In genomic region chr3:85360742-85361387, GRCh38 we compare ENCODE assay signal across 8 cellular contexts.
DNase-seq lines count a peak whose midpoint lies in the region; ATAC-seq and TF ChIP-seq lines count a peak whose summit lies in the region.

No MANE protein-coding gene starts in this region.

- peak; percentile 60 to 63 for DNase-seq in Caco-2
- peak; percentile 69 to 83 for DNase-seq in SHP77 (lab: John Stamatoyannopoulos, UW)
- peak; percentile 0 for DNase-seq in fibroblast of villous mesenchyme (ENCODE audit: low read depth)
- peak; percentile 35 for DNase-seq in progenitor cell of endocrine pancreas (ENCODE audit: low spot score, unreplicated experiment)
- no peak for DNase-seq in AG08395 (ENCODE audit: low spot score)
- no peak for DNase-seq in effector CD4-positive, alpha-beta T cell

- H3K4me3 ChIP-seq in Caco-2 (ENCODE audit: low read depth, low read length) = no peak overlapping the region
- no peak overlapping the region for H3K4me3 ChIP-seq in fibroblast of villous mesenchyme (ENCODE audit: low read depth, low read length)

- ATAC-seq in GM19468 (IDR thresholded peaks at IDR 0.05; ENCODE audit: extremely low read depth, unreplicated experiment) = peak; percentile 39

- H3K4me1 ChIP-seq in Caco-2 = no peaks in the 10 kb centered on the region

- intact Hi-C loops in Caco-2 (cut with micrococcal nuclease; ENCODE audit: unreplicated experiment) = loop anchor here (1.0 kb wide), 1 partner anchor 57 kb away; no protein-coding TSS in a partner anchor

- POLR2A ChIA-PET in Caco-2 (lab: Charles Lee) = no interaction called here

- TF ChIP-seq CTCF in Caco-2 (IDR thresholded peaks at IDR 0.05; ENCODE audit: insufficient read depth in 1 of 2, low read depth in 1 of 2, low read length in 1 of 2, severe bottlenecking in 1 of 2, unreplicated experiment in 1 of 2) (peak; percentile 54 to 69), LNCAP (IDR thresholded peaks at IDR 0.05) (peak; percentile 90), fibroblast of villous mesenchyme (IDR thresholded peaks at IDR 0.05; ENCODE audit: insufficient read depth, low read depth, low read length) (no peak), progenitor cell of endocrine pancreas (IDR thresholded peaks at IDR 0.05; ENCODE audit: unreplicated experiment) (peak; percentile 80)

- no TSS peak for BruUV-seq in Caco-2 (replicated peaks; lab: Mats Ljungman, UMichigan)

- H3K4me1 Mint-ChIP-seq in Caco-2 (ENCODE audit: low read depth, unreplicated experiment) (no peaks in the 10 kb centered on the region), progenitor cell of endocrine pancreas (ENCODE audit: low read depth) (no peaks in the 10 kb centered on the region)

- no peaks in the 10 kb centered on the region for H3K36me3 ChIP-seq in Caco-2 (ENCODE audit: control insufficient read depth, insufficient read depth, low read length)

- no peaks in the 10 kb centered on the region for H3K27me3 Mint-ChIP-seq in Caco-2 (ENCODE audit: insufficient read depth, unreplicated experiment)
- no peaks in the 10 kb centered on the region for H3K27me3 Mint-ChIP-seq in progenitor cell of endocrine pancreas

- no peaks in the 10 kb centered on the region for H3K36me3 Mint-ChIP-seq in Caco-2 (ENCODE audit: insufficient read depth, unreplicated experiment)
- H3K36me3 Mint-ChIP-seq in progenitor cell of endocrine pancreas (ENCODE audit: insufficient read depth) = no peaks in the 10 kb centered on the region

- H3K9me3 ChIP-seq in Caco-2 = no peaks in the 10 kb centered on the region

- H3K4me3 Mint-ChIP-seq in Caco-2 (ENCODE audit: unreplicated experiment) (no peak overlapping the region), progenitor cell of endocrine pancreas (ENCODE audit: low read depth) (no peak overlapping the region)

- H3K9me3 Mint-ChIP-seq in Caco-2 (ENCODE audit: unreplicated experiment) (no peaks in the 10 kb centered on the region), progenitor cell of endocrine pancreas (ENCODE audit: low read depth) (no peaks in the 10 kb centered on the region)

- CTCF ChIA-PET in Caco-2 (lab: Charles Lee) = interaction anchor here (0.6 kb wide), 1 partner anchor 59 kb away, joined by 3 read pairs; no protein-coding TSS in a partner anchor

- H3K27ac Mint-ChIP-seq in Caco-2 (ENCODE audit: unreplicated experiment) (no peak overlapping the region), progenitor cell of endocrine pancreas (no peak overlapping the region)

- no peaks in the 10 kb centered on the region for H3K27me3 ChIP-seq in Caco-2 (replicated peaks; ENCODE audit: control insufficient read depth, insufficient read depth, low read length)

Comparison
In these comparisons a context has a peak if more than half of its experiments do, and no peak if none do; other contexts are left out.
1. DNase-seq: peak in Caco-2 (2 of 2), SHP77 (2 of 2), fibroblast of villous mesenchyme (single experiment) and progenitor cell of endocrine pancreas (single experiment); none in AG08395 (single experiment) and effector CD4-positive, alpha-beta T cell (single experiment).